Comparison of ENCODE assay signal across 8 cellular contexts in genomic region chr1:151059342-151060240, GRCh38. TPM values are rescaled to one million over a fixed set of nuclear protein-coding genes. Genes with fewer than 3 reads are reported as not detected.
DNase-seq lines count a peak whose midpoint lies in the region; ATAC-seq and TF ChIP-seq lines count a peak whose summit lies in the region.

Gene CDC42SE1 (minus strand): TSS chr1:151059622. CDS start chr1:151055730, 3,892 bp downstream.

- POLR2A ChIA-PET in activated CD8-positive, alpha-beta T cell treated with anti-CD3 and anti-CD28 coated beads for 36 hours (lab: Charles Lee): interaction anchor here (0.7 to 5.5 kb wide), 9 partner anchors 8 to 99 kb away, joined by 3 to 40 read pairs (median 6); partner anchors contain the start of genes C1orf56, GABPB2 and TNFAIP8L2

- peaks cover 51% of the 10 kb centered on the region for H3K4me1 Mint-ChIP-seq in CD14-positive monocyte
- peaks cover 54% of the 10 kb centered on the region for H3K4me1 Mint-ChIP-seq in activated CD8-positive, alpha-beta T cell treated with anti-CD3 and anti-CD28 coated beads for 36 hours (ENCODE audit: low read depth)

- no peaks in the 10 kb centered on the region for H3K9me3 Mint-ChIP-seq in CD14-positive monocyte
- no peaks in the 10 kb centered on the region for H3K9me3 Mint-ChIP-seq in activated CD8-positive, alpha-beta T cell treated with anti-CD3 and anti-CD28 coated beads for 36 hours

- peak; percentile 76 for DNase-seq in CD14-positive monocyte (ENCODE audit: low spot score)
- peak; percentile 73 for DNase-seq in NCI-H82 treated with DMSO at 0.1 percent for 48 hours (lab: John Stamatoyannopoulos, UW; ENCODE audit: unreplicated experiment)
- DNase-seq in activated CD8-positive, alpha-beta T cell treated with anti-CD3 and anti-CD28 coated beads for 36 hours: peak; percentile 92
- DNase-seq in effector CD8-positive, alpha-beta T cell (lab: John Stamatoyannopoulos, UW): peak; percentile 67
- peak; percentile 83 for DNase-seq in medulla oblongata (ENCODE audit: extremely low spot score)
- peak; percentile 62 for DNase-seq in stimulated activated CD8-positive, alpha-beta memory T cell treated with anti-CD3 and anti-CD28 coated beads, Interleukin-12 subunit alpha, Interleukin-12 subunit beta, amount 100 ng/mL, for 24 hours (ENCODE audit: extremely low read depth)

- H3K36me3 Mint-ChIP-seq in CD14-positive monocyte: peaks cover 32 to 36% of the 10 kb centered on the region in 2 donors
- H3K36me3 Mint-ChIP-seq in activated CD8-positive, alpha-beta T cell treated with anti-CD3 and anti-CD28 coated beads for 36 hours (ENCODE audit: low read depth): peaks cover 42% of the 10 kb centered on the region

- H3K27me3 Mint-ChIP-seq in CD14-positive monocyte (ENCODE audit: low read depth in 3 of 3): peaks cover 2 to 5% (median 2%) of the 10 kb centered on the region in 3 donors
- H3K27me3 Mint-ChIP-seq in activated CD8-positive, alpha-beta T cell treated with anti-CD3 and anti-CD28 coated beads for 36 hours: no peaks in the 10 kb centered on the region

- peak; percentile 98 for TF ChIP-seq CTCF in CD14-positive monocyte (IDR thresholded peaks at IDR 0.05)
- peak; percentile 86 for TF ChIP-seq CTCF in activated CD8-positive, alpha-beta T cell treated with anti-CD3 and anti-CD28 coated beads for 36 hours (IDR thresholded peaks at IDR 0.05)

- CTCF ChIA-PET in activated CD8-positive, alpha-beta T cell treated with anti-CD3 and anti-CD28 coated beads for 36 hours (lab: Charles Lee): interaction anchor here (0.6 to 6.5 kb wide), 11 partner anchors 8 to 97 kb away, joined by 3 to 40 read pairs (median 9); partner anchors contain the start of genes C1orf56, GABPB2 and TNFAIP8L2

- H3K4me3 Mint-ChIP-seq in CD14-positive monocyte: peak within 1 kb of the TSS; percentile 99
- peak within 1 kb of the TSS; percentile 96 for H3K4me3 Mint-ChIP-seq in activated CD8-positive, alpha-beta T cell treated with anti-CD3 and anti-CD28 coated beads for 36 hours

- H3K27ac Mint-ChIP-seq in CD14-positive monocyte: peak within 1 kb of the TSS; percentile 98 to 100 (median 99)
- peak within 1 kb of the TSS; percentile 95 for H3K27ac Mint-ChIP-seq in activated CD8-positive, alpha-beta T cell treated with anti-CD3 and anti-CD28 coated beads for 36 hours

- peak; percentile 66 for ATAC-seq in GM19328 (IDR thresholded peaks at IDR 0.05; ENCODE audit: unreplicated experiment)
- ATAC-seq in HG03520 (IDR thresholded peaks at IDR 0.05; ENCODE audit: unreplicated experiment): peak; percentile 83
- ATAC-seq in activated CD8-positive, alpha-beta T cell treated with anti-CD3 and anti-CD28 coated beads for 36 hours: peak; percentile 80

- intact Hi-C loops in CD14-positive monocyte (cut with micrococcal nuclease): loop anchor here in 1 of 2 donors (5.0 kb wide), 2 partner anchors 37 to 52 kb away; partner anchors contain the start of genes MINDY1 and PRUNE1
- intact Hi-C loops in activated CD8-positive, alpha-beta T cell treated with anti-CD3 and anti-CD28 coated beads for 36 hours (cut with micrococcal nuclease): loop anchor here (5.0 kb wide), 1 partner anchor 37 kb away; no protein-coding TSS in a partner anchor

RNA-seq across cellular contexts. Expression of gene CDC42SE1, which starts in this region (rescaled TPM):
- 10 to 100 TPM; 62.1 to 75.7 TPM for polyA plus RNA-seq in CD14-positive monocyte
- 10 to 100 TPM; 86.5 to 92.8 TPM for total RNA-seq in activated CD8-positive, alpha-beta T cell treated with anti-CD3 and anti-CD28 coated beads for 36 hours

Comparison
In these comparisons a context has a peak if more than half of its experiments do, and no peak if none do; other contexts are left out.
1. Peak in every context shown above with its lines: DNase-seq and ATAC-seq.